ENCODE assay signal across 13 cellular contexts in genomic region chr9:82991684-82992083, GRCh38.
DNase-seq lines count a peak whose midpoint lies in the region; ATAC-seq and TF ChIP-seq lines count a peak whose summit lies in the region.
"Had no signal": no experiment of that assay in that cellular context is flagged by ENCODE, and none has a peak within 500 bp of the region (broad histone marks: within the 10 kb centered on the region; RNA-seq: fewer than 3 reads in every experiment).

No MANE protein-coding gene starts in this region.

- no peak for DNase-seq in left ventricle myocardium superior
- no peak for DNase-seq in Right ventricle myocardium inferior (ENCODE audit: missing footprints)
- DNase-seq in NCI-H82 (lab: John Stamatoyannopoulos, UW) = peak; percentile 79
- DNase-seq in fibroblast of peridontal ligament (ENCODE audit: extremely low read depth) = peak; percentile 25
- no peak for DNase-seq in CD8-positive, alpha-beta T cell
- DNase-seq in omental fat pad (ENCODE audit: low spot score) = no peak
- no peak for DNase-seq in KG1 (lab: John Stamatoyannopoulos, UW)
- DNase-seq: ACHN; activated naive CD4-positive, alpha-beta T cell treated with Interleukin-2 at 50 U/mL for 16 hours; pancreas had no signal

- H3K27ac Mint-ChIP-seq in CD8-positive, alpha-beta T cell = no peak overlapping the region

- no peaks in the 10 kb centered on the region for H3K9me3 ChIP-seq in CD8-positive, alpha-beta T cell (ENCODE audit: low read length)
- H3K9me3 ChIP-seq: pancreas, suprapubic skin had no signal

- H3K4me3 Mint-ChIP-seq in CD8-positive, alpha-beta T cell = no peak overlapping the region
- H3K4me3 Mint-ChIP-seq: brain had no signal

- peaks cover 3% of the 10 kb centered on the region for H3K27me3 Mint-ChIP-seq in CD8-positive, alpha-beta T cell (ENCODE audit: low read depth)

- H3K36me3 Mint-ChIP-seq in CD8-positive, alpha-beta T cell = no peaks in the 10 kb centered on the region
- H3K36me3 Mint-ChIP-seq: brain had no signal

- ATAC-seq in left ventricle myocardium superior (peak; percentile 43), Right ventricle myocardium inferior (no peak), HG02588 (IDR thresholded peaks at IDR 0.05; ENCODE audit: unreplicated experiment) (no peak), omental fat pad (ENCODE audit: low FRiP score) (no peak)
- ATAC-seq in CD8-positive, alpha-beta T cell = no peak

- H3K4me1 ChIP-seq in CD8-positive, alpha-beta T cell (ENCODE audit: insufficient read depth, low read length) = no peaks in the 10 kb centered on the region
- H3K4me1 ChIP-seq: suprapubic skin had no signal

- CTCF ChIA-PET in CD8-positive, alpha-beta T cell (lab: Charles Lee) = no interaction called here

- H3K9me3 Mint-ChIP-seq in CD8-positive, alpha-beta T cell = no peaks in the 10 kb centered on the region
- H3K9me3 Mint-ChIP-seq: brain had no signal

- intact Hi-C loops in left ventricle myocardium superior (cut with micrococcal nuclease) (no loop called here), Right ventricle myocardium inferior (cut with DNase I) (no loop called here)
- intact Hi-C loops in CD8-positive, alpha-beta T cell (cut with DNase I, micrococcal nuclease) = no loop called here

- H3K36me3 ChIP-seq in CD8-positive, alpha-beta T cell (ENCODE audit: insufficient read depth, low read length) = no peaks in the 10 kb centered on the region
- H3K36me3 ChIP-seq: suprapubic skin had no signal

- TF ChIP-seq CTCF in CD8-positive, alpha-beta T cell (IDR thresholded peaks at IDR 0.05) = no peak
- TF ChIP-seq CTCF in omental fat pad (IDR thresholded peaks at IDR 0.05) = no peak

- H3K27me3 ChIP-seq in CD8-positive, alpha-beta T cell (ENCODE audit: insufficient read depth, low read length) = no peaks in the 10 kb centered on the region
- H3K27me3 ChIP-seq: pancreas, suprapubic skin had no signal

- POLR2A ChIA-PET in CD8-positive, alpha-beta T cell (lab: Charles Lee) = no interaction called here

- H3K4me1 Mint-ChIP-seq in CD8-positive, alpha-beta T cell (ENCODE audit: low read depth) = no peaks in the 10 kb centered on the region

- no peak overlapping the region for H3K27ac ChIP-seq in CD8-positive, alpha-beta T cell (ENCODE audit: low read depth, low read length)
- H3K27ac ChIP-seq: pancreas, suprapubic skin had no signal

- no peak overlapping the region for H3K4me3 ChIP-seq in CD8-positive, alpha-beta T cell (ENCODE audit: low read depth, low read length)
- H3K4me3 ChIP-seq: pancreas, suprapubic skin had no signal

Comparison
In these comparisons a context has a peak if more than half of its experiments do, and no peak if none do; other contexts are left out.
1. DNase-seq: peak in NCI-H82 (single experiment) and fibroblast of peridontal ligament (single experiment); none in left ventricle myocardium superior (single experiment), Right ventricle myocardium inferior (single experiment), CD8-positive, alpha-beta T cell (0 of 7), omental fat pad (single experiment) and KG1 (single experiment).